In the genomic region with DNA sequence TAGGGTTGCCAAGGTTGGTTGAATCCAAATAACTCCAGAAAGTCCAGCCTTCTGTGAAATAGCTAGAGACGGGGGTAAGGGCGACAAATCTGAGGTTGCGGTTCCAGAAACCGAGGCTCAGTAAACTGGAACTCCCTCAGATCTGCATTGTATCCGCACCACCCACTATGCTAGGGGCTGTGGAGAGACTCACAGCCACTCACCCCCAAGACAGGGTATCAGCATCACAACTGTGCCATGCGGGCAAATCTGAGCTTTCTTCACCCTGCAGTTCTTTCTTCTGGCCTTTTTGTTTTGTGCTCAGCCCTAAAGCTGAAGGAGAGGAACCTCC, we compare ENCODE assay signal across 7 cellular contexts. TPM values are rescaled to one million over a fixed set of nuclear protein-coding genes. Genes with fewer than 3 reads are reported as not detected.
DNase-seq lines count a peak whose midpoint lies in the region; ATAC-seq, FAIRE-seq and TF ChIP-seq lines count a peak whose summit lies in the region.

No MANE protein-coding gene starts in this region.

- peaks cover 36% of the 10 kb centered on the region for H3K4me1 Mint-ChIP-seq in activated naive CD4-positive, alpha-beta T cell treated with anti-CD3 and anti-CD28 coated beads, Interleukin-2, amount 10 ng/mL, durations not matched to agents 7 days and 5 days

- no peaks in the 10 kb centered on the region for H3K9me3 Mint-ChIP-seq in activated naive CD4-positive, alpha-beta T cell treated with anti-CD3 and anti-CD28 coated beads, Interleukin-2, amount 10 ng/mL, durations not matched to agents 7 days and 5 days

- H3K9me3 ChIP-seq in iPS-15b (ENCODE audit: control insufficient read depth, insufficient read depth, low read length) (no peaks in the 10 kb centered on the region), stomach (no peaks in the 10 kb centered on the region)

- no peak for DNase-seq in activated naive CD4-positive, alpha-beta T cell treated with anti-CD3 and anti-CD28 coated beads, Interleukin-2, amount 10 ng/mL, durations not matched to agents 7 days and 5 days
- DNase-seq in stomach = no peak
- DNase-seq in GM10266 (ENCODE audit: extremely low spot score) = no peak
- DNase-seq in GM12892 (ENCODE audit: insufficient read length) = no peak
- no peak for DNase-seq in EL

- H3K27me3 Mint-ChIP-seq in activated naive CD4-positive, alpha-beta T cell treated with anti-CD3 and anti-CD28 coated beads, Interleukin-2, amount 10 ng/mL, durations not matched to agents 7 days and 5 days = peaks cover 4% of the 10 kb centered on the region

- H3K27ac ChIP-seq in stomach = peak overlapping the region in 4 of 5 donors; percentile 66 to 75 (median 72)

- H3K27me3 ChIP-seq in iPS-15b (ENCODE audit: control insufficient read depth, insufficient read depth, low read length) (peaks cover 17% of the 10 kb centered on the region), stomach (peaks cover 0 to 4% (median 0%) of the 10 kb centered on the region in 3 donors)

- peak overlapping the region; percentile 86 for H3K27ac Mint-ChIP-seq in activated naive CD4-positive, alpha-beta T cell treated with anti-CD3 and anti-CD28 coated beads, Interleukin-2, amount 10 ng/mL, durations not matched to agents 7 days and 5 days

- no peak overlapping the region for H3K9ac ChIP-seq in iPS-15b (ENCODE audit: low read depth, low read length)

- TF ChIP-seq POLR2A in stomach (IDR thresholded peaks at IDR 0.05) (no peak), GM12892 (IDR thresholded peaks at IDR 0.05; ENCODE audit: low read depth, low read length) (no peak)

- H3K4me1 ChIP-seq in iPS-15b (ENCODE audit: control insufficient read depth, insufficient read depth, low read length) (peaks cover 6% of the 10 kb centered on the region), stomach (peaks cover 0 to 19% (median 14%) of the 10 kb centered on the region in 4 donors)

- peak overlapping the region; percentile 90 for H3K4me3 Mint-ChIP-seq in activated naive CD4-positive, alpha-beta T cell treated with anti-CD3 and anti-CD28 coated beads, Interleukin-2, amount 10 ng/mL, durations not matched to agents 7 days and 5 days

- no peak for TF ChIP-seq EP300 in stomach (IDR thresholded peaks at IDR 0.05)

- no peak for TF ChIP-seq CTCF in stomach (IDR thresholded peaks at IDR 0.05)
- no peak for TF ChIP-seq CTCF in GM10266 (IDR thresholded peaks at IDR 0.05; ENCODE audit: control insufficient read depth, insufficient read depth, low read depth, missing control alignments)

- intact Hi-C loops in stomach (cut with DNase I; ENCODE audit: low total_unique reads) = no loop called here

- CTCF ChIA-PET in activated naive CD4-positive, alpha-beta T cell treated with anti-CD3 and anti-CD28 coated beads, Interleukin-2, amount 10 ng/mL, durations not matched to agents 7 days and 5 days (lab: Charles Lee) = interaction anchor here (1.1 to 1.5 kb wide), 3 partner anchors 11 to 19 kb away, joined by 3 to 6 read pairs (median 6); no protein-coding TSS in a partner anchor

- ATAC-seq in HG03354 (IDR thresholded peaks at IDR 0.05; ENCODE audit: poor library complexity, severe bottlenecking, unreplicated experiment) = peak; percentile 6

- 9 to 24% (median 12%) methylated on average over 6 of the region's 6 CpGs for WGBS in stomach, 5 donors

- peak overlapping the region; percentile 87 for H3K4me3 ChIP-seq in iPS-15b (ENCODE audit: low read depth, low read length)
- H3K4me3 ChIP-seq in stomach = peak overlapping the region; percentile 50 to 58 (median 54)

- H3K36me3 Mint-ChIP-seq in activated naive CD4-positive, alpha-beta T cell treated with anti-CD3 and anti-CD28 coated beads, Interleukin-2, amount 10 ng/mL, durations not matched to agents 7 days and 5 days = peaks cover 22% of the 10 kb centered on the region

- no peaks in the 10 kb centered on the region for H3K36me3 ChIP-seq in iPS-15b (ENCODE audit: control insufficient read depth, insufficient read depth, low read length)
- H3K36me3 ChIP-seq in stomach = no peaks in the 10 kb centered on the region

- FAIRE-seq in GM12892 (lab: Jason Lieb, UNC) = no peak

RNA-seq across cellular contexts. Expression of a gene that starts 0.6 kb away (rescaled TPM):
- 100 to 1,000 TPM in 1 of 5 donors, 10 to 100 TPM in 3, not detected in 1; 17.6 to 102 (median 26.5) TPM for total RNA-seq in stomach
- 1 to 10 TPM; 1.2 to 1.7 (median 1.3) TPM for polyA plus RNA-seq in stomach
- 4.1 TPM for polyA plus RNA-seq in GM12892 (2012; ENCODE audit: missing spikeins)

RNA-seq across cellular contexts. Expression of a gene that starts 51.6 kb away (rescaled TPM):
- total RNA-seq in stomach = 10 to 100 TPM in 3 of 5 donors, 1 to 10 TPM in 2; 1.4 to 22.0 (median 10.3) TPM
- 10 to 100 TPM; 12.6 to 26.4 (median 15.5) TPM for polyA plus RNA-seq in stomach
- polyA plus RNA-seq in GM12892 (2012; ENCODE audit: missing spikeins) = 23.3 TPM
